8 cellular contexts compared by ENCODE assay signal in genomic region chr10:72048450-72049124, GRCh38. TPM values are rescaled to one million over a fixed set of nuclear protein-coding genes. Genes with fewer than 3 reads are reported as not detected.
A peak's percentile ranks its signal among the peaks of the same experiment; 100 is the strongest.
DNase-seq lines count a peak whose midpoint lies in the region; ATAC-seq, FAIRE-seq and TF ChIP-seq lines count a peak whose summit lies in the region.

No MANE protein-coding gene starts in this region.

- H3K4me2 ChIP-seq in OCI-LY1 (ENCODE audit: low read length), result no peak overlapping the region
- H3K4me2 ChIP-seq in endothelial cell of umbilical vein (ENCODE audit: insufficient read depth, low read length), result no peak overlapping the region

- H3K9me1 ChIP-seq in endothelial cell of umbilical vein (replicated peaks; ENCODE audit: control insufficient read depth, extremely low read depth, insufficient read depth, low read length), result no peaks in the 10 kb centered on the region

- DNase-seq in KBM-7, result peak; percentile 94
- peak; percentile 83 for DNase-seq in activated CD8-positive, alpha-beta memory T cell treated with anti-CD3 and anti-CD28 coated beads, Interleukin-2, amount 50 U/mL, for 24 hours (ENCODE audit: extremely low read depth)
- DNase-seq in endothelial cell of umbilical vein (ENCODE audit: low read depth, low spot score), result peak; percentile 94
- DNase-seq in midbrain (lab: John Stamatoyannopoulos, UW), result peak; percentile 98
- DNase-seq in stimulated activated CD8-positive, alpha-beta memory T cell treated with anti-CD3 and anti-CD28 coated beads, Interleukin-4, amount 100 ng/mL, for 1 hour (ENCODE audit: low read depth in 2 of 2, low spot score in 1 of 2), result peak; percentile 78 to 90

- no peaks in the 10 kb centered on the region for H3K4me1 ChIP-seq in OCI-LY1 (ENCODE audit: insufficient read depth, low read length, severe bottlenecking)
- H3K4me1 ChIP-seq in endothelial cell of umbilical vein (ENCODE audit: control insufficient read depth, extremely low read depth, insufficient read depth, low read length), result no peaks in the 10 kb centered on the region

- no peak overlapping the region for H3K4me3 ChIP-seq in OCI-LY1 (ENCODE audit: low read depth, low read length, poor library complexity, severe bottlenecking)
- no peak overlapping the region for H3K4me3 ChIP-seq in endothelial cell of umbilical vein (replicated peaks in 1 of 3; ENCODE audit: insufficient read depth in 1 of 3, low read depth in 1 of 3, low read length in 3 of 3)

- H3K27ac ChIP-seq in OCI-LY1 (ENCODE audit: low read depth, low read length, poor library complexity, severe bottlenecking), result no peak overlapping the region
- H3K27ac ChIP-seq in endothelial cell of umbilical vein (ENCODE audit: insufficient read depth, low read depth, low read length), result no peak overlapping the region

- H4K20me1 ChIP-seq in OCI-LY1 (ENCODE audit: insufficient read depth, low read length) (no peaks in the 10 kb centered on the region), endothelial cell of umbilical vein (replicated peaks; ENCODE audit: control insufficient read depth, extremely low read depth, insufficient read depth, low read length) (no peaks in the 10 kb centered on the region)

- CTCF ChIA-PET in endothelial cell of umbilical vein (lab: Charles Lee), result interaction anchor here (0.6 to 5.9 kb wide), 94 partner anchors 9 to 735 kb away, joined by 3 to 199 read pairs (median 6); partner anchors contain the start of genes ANAPC16, ASCC1, CHST3 and DNAJB12

- in situ Hi-C loops in KBM-7 (cut with MboI; ENCODE audit: low pct_unique_long_range_greater_than_20kb, low sequenced_read_pairs), result no loop called here

- H3K36me3 ChIP-seq in OCI-LY1 (ENCODE audit: insufficient read depth, low read length) (no peaks in the 10 kb centered on the region; the same call in 1 of the 2 replicates), endothelial cell of umbilical vein (ENCODE audit: control insufficient read depth in 2 of 2, extremely low read depth in 1 of 2, insufficient read depth in 2 of 2, low read length in 2 of 2) (no peaks in the 10 kb centered on the region)

- peak; percentile 100 for TF ChIP-seq CTCF in OCI-LY1 (IDR thresholded peaks at IDR 0.05; ENCODE audit: low read length)
- TF ChIP-seq CTCF in endothelial cell of umbilical vein (IDR thresholded peaks at IDR 0.05; ENCODE audit: extremely low read depth in 1 of 2, insufficient read depth in 1 of 2, low read depth in 1 of 2, low read length in 2 of 2), result peak; percentile 96 to 99

- no peaks in the 10 kb centered on the region for H3F3A ChIP-seq in OCI-LY1 (ENCODE audit: insufficient read depth, low read length)

- H3K27me3 ChIP-seq in OCI-LY1 (ENCODE audit: insufficient read depth, low read length) (peaks cover 4% of the 10 kb centered on the region; the same call in 1 of the 2 replicates), endothelial cell of umbilical vein (ENCODE audit: control insufficient read depth in 2 of 2, insufficient read depth in 2 of 2, low read length in 2 of 2) (no peaks in the 10 kb centered on the region)

- H3K79me2 ChIP-seq in OCI-LY1 (ENCODE audit: insufficient read depth, low read length), result no peaks in the 10 kb centered on the region
- H3K79me2 ChIP-seq in endothelial cell of umbilical vein (ENCODE audit: control insufficient read depth, insufficient read depth, low read length), result no peaks in the 10 kb centered on the region

- H3K9ac ChIP-seq in OCI-LY1 (ENCODE audit: low read length) (no peak overlapping the region), endothelial cell of umbilical vein (replicated peaks; ENCODE audit: extremely low read depth, insufficient read depth, low read length) (no peak overlapping the region)

- no peaks in the 10 kb centered on the region for H3K9me2 ChIP-seq in OCI-LY1 (ENCODE audit: low read depth, low read length)

- intact Hi-C loops in endothelial cell of umbilical vein (cut with micrococcal nuclease), result loop anchor here (1.0 kb wide), 6 partner anchors 70 to 289 kb away; no protein-coding TSS in a partner anchor

- H3K9me3 ChIP-seq in OCI-LY1 (ENCODE audit: low read length) (no peaks in the 10 kb centered on the region), endothelial cell of umbilical vein (replicated peaks; ENCODE audit: control insufficient read depth, insufficient read depth, low read length) (no peaks in the 10 kb centered on the region)

- dilution Hi-C loops in endothelial cell of umbilical vein (cut with MboI; ENCODE audit: extremely low pct_ligation_motif_present, low sequenced_read_pairs), result no loop called here

- no peak overlapping the region for H2AFZ ChIP-seq in OCI-LY1 (ENCODE audit: low read length)
- no peak overlapping the region for H2AFZ ChIP-seq in endothelial cell of umbilical vein (ENCODE audit: low read depth, low read length)

- no peak for TF ChIP-seq POLR2A in endothelial cell of umbilical vein (IDR thresholded peaks at IDR 0.05; ENCODE audit: low read depth, low read length)

- peak; percentile 97 for FAIRE-seq in A204.1 (lab: Jason Lieb, UNC)
- FAIRE-seq in endothelial cell of umbilical vein (lab: Jason Lieb, UNC), result peak; percentile 97

- no TSS peak for BruUV-seq in endothelial cell of umbilical vein (replicated peaks; lab: Mats Ljungman, UMichigan)

- POLR2A ChIA-PET in endothelial cell of umbilical vein (lab: Charles Lee), result interaction anchor here (0.6 to 1.0 kb wide), 2 partner anchors 83 to 225 kb away, joined by 3 read pairs; partner anchors contain the start of gene DDIT4

- peak; percentile 47 for ATAC-seq in GM18868 (IDR thresholded peaks at IDR 0.05; ENCODE audit: unreplicated experiment)

TF ChIP-seq in endothelial cell of umbilical vein, 7 proteins besides CTCF, POLR2A, EP300 and RAD21:
- TF ChIP-seq MAX (IDR thresholded peaks at IDR 0.05; ENCODE audit: insufficient read depth, insufficient read length) (no peak), POLR2AphosphoS5 (IDR thresholded peaks at IDR 0.05; ENCODE audit: insufficient read depth, low read depth, low read length) (no peak), MYC (IDR thresholded peaks at IDR 0.05; ENCODE audit: low read depth, low read length) (no peak), FOS (IDR thresholded peaks at IDR 0.05; ENCODE audit: borderline replicate concordance, insufficient read depth, low read length) (no peak), JUN (IDR thresholded peaks at IDR 0.05; ENCODE audit: borderline replicate concordance, insufficient read depth, insufficient read length, low read depth) (no peak), GATA2 (IDR thresholded peaks at IDR 0.05; ENCODE audit: insufficient read depth, insufficient read length, low read depth, low read length) (no peak), EZH2 (IDR thresholded peaks at IDR 0.05; ENCODE audit: borderline replicate concordance, low read depth, low read length, severe bottlenecking) (no peak)

RNA-seq across cellular contexts. Expression of gene SPOCK2, which starts 39.8 kb away (rescaled TPM):
- 0.67 and 1.1 TPM in 2 replicates for total RNA-seq in endothelial cell of umbilical vein
- polyA plus RNA-seq in endothelial cell of umbilical vein, result 0.40 and 0.43 TPM in 2 replicates
- 0.26 and 0.35 TPM in 2 replicates for polyA plus RNA-seq in endothelial cell of umbilical vein (2011; cell fraction: cytosol; rRNA removed)
- polyA plus RNA-seq in endothelial cell of umbilical vein (2011; cell fraction: nucleus; rRNA removed), result 0.42 and 0.73 TPM in 2 replicates
- polyA plus RNA-seq in endothelial cell of umbilical vein (2012), result 0.08 and 0.31 TPM in 2 replicates
- 0.15 and 0.23 TPM in 2 replicates for polyA minus RNA-seq in endothelial cell of umbilical vein
- 0.72 TPM for polyA minus RNA-seq in endothelial cell of umbilical vein (2011; cell fraction: cytosol; rRNA and poly(A)+ RNA removed)
- 0.63 and 2.2 TPM in 2 replicates for polyA minus RNA-seq in endothelial cell of umbilical vein (2011; cell fraction: nucleus; rRNA and poly(A)+ RNA removed)
